Comparison of ENCODE assay signal across 26 cellular contexts in genomic region chr2:115105966-115106365, GRCh38.
DNase-seq lines count a peak whose midpoint lies in the region; TF ChIP-seq lines count a peak whose summit lies in the region.
"Had no signal": no experiment of that assay in that cellular context is flagged by ENCODE, and none has a peak within 500 bp of the region (broad histone marks: within the 10 kb centered on the region; RNA-seq: fewer than 3 reads in every experiment).

No MANE protein-coding gene starts in this region.

- TF ChIP-seq RAD21 in neural cell (conservative IDR thresholded peaks at IDR 0.05): no peak

- TF ChIP-seq EP300 in neural cell (conservative IDR thresholded peaks at IDR 0.05; ENCODE audit: poor library complexity, severe bottlenecking): peak; percentile 94

- no peak overlapping the region for H3K27ac ChIP-seq in neural cell (ENCODE audit: low read length)
- H3K27ac ChIP-seq: 22Rv1; A549; BLaER1; BLaER1 treated with 17β-estradiol and CSF1 and Interleukin-3, amounts not matched to agents 10 nM and 100 nM; C4-2B had no signal

- no peak for TF ChIP-seq CTCF in neural cell (IDR thresholded peaks at IDR 0.05; ENCODE audit: poor library complexity, severe bottlenecking)

- no peak overlapping the region for H3K9ac ChIP-seq in neural cell (ENCODE audit: low read length)
- H3K9ac ChIP-seq: BLaER1; BLaER1 treated with 17β-estradiol and CSF1 and Interleukin-3, amounts not matched to agents 10 nM and 100 nM had no signal

- H3K79me2 ChIP-seq in neural cell (replicated peaks; ENCODE audit: insufficient read depth, low read length): no peaks in the 10 kb centered on the region

- no peaks in the 10 kb centered on the region for H3K9me3 ChIP-seq in neural cell (ENCODE audit: low read length)
- H3K9me3 ChIP-seq: A549, BE2C, BLaER1, Caco-2 had no signal

- H3K27me3 ChIP-seq in neural cell (ENCODE audit: insufficient read depth, low read depth, low read length): no peaks in the 10 kb centered on the region
- H3K27me3 ChIP-seq: BE2C; BLaER1; BLaER1 treated with 17β-estradiol and CSF1 and Interleukin-3, amounts not matched to agents 10 nM and 100 nM had no signal

- H4K20me1 ChIP-seq in neural cell (ENCODE audit: insufficient read depth): no peaks in the 10 kb centered on the region
- H4K20me1 ChIP-seq: BLaER1; BLaER1 treated with 17β-estradiol and CSF1 and Interleukin-3, amounts not matched to agents 10 nM and 100 nM had no signal

- no peaks in the 10 kb centered on the region for H3K36me3 ChIP-seq in neural cell (ENCODE audit: insufficient read depth, low read length)
- H3K36me3 ChIP-seq: BE2C; BLaER1; BLaER1 treated with 17β-estradiol and CSF1 and Interleukin-3, amounts not matched to agents 10 nM and 100 nM had no signal

- H3K4me2 ChIP-seq in neural cell (ENCODE audit: low read length): no peak overlapping the region
- H3K4me2 ChIP-seq: A549; BLaER1; BLaER1 treated with 17β-estradiol and CSF1 and Interleukin-3, amounts not matched to agents 10 nM and 100 nM had no signal

- no peaks in the 10 kb centered on the region for H3K9me2 ChIP-seq in neural cell (ENCODE audit: insufficient read depth, low read length)

- no peak overlapping the region for H3K4me3 ChIP-seq in neural cell (ENCODE audit: low read length)
- H3K4me3 ChIP-seq: A549; BLaER1; BLaER1 treated with 17β-estradiol and CSF1 and Interleukin-3, amounts not matched to agents 10 nM and 100 nM had no signal

- no peaks in the 10 kb centered on the region for H3F3A ChIP-seq in neural cell (ENCODE audit: insufficient read depth, low read length, poor library complexity, severe bottlenecking)

- no peak overlapping the region for H2AFZ ChIP-seq in neural cell (ENCODE audit: low read depth, low read length)

- DNase-seq in cerebellar nuclear complex (lab: John Stamatoyannopoulos, UW): no peak
- DNase-seq: 8988T; ACHN; AML-193; BE2C; C1 segment of cervical spinal cord; Caco-2; Calu3; CD4-positive, alpha-beta memory T cell; CD4-positive, alpha-beta T cell; CD4-positive, CD25-positive, alpha-beta regulatory T cell; CD8-positive, alpha-beta memory T cell; CD8-positive, alpha-beta T cell; COR-L47; DMS 273 treated with DMSO at 0.1 percent for 48 hours; DMS153; DMS79; DMS79 treated with DMSO at 0.1 percent for 48 hours; DND-41; EL had no signal

TF ChIP-seq in neural cell, 6 proteins besides CTCF, POLR2A, EP300 and RAD21:
- TF ChIP-seq POLR2AphosphoS5 (IDR thresholded peaks at IDR 0.05) (peak; percentile 85), EZH2 (IDR thresholded peaks at IDR 0.05; ENCODE audit: borderline replicate concordance, insufficient read depth, low read length, poor library complexity, severe bottlenecking) (no peak), SMC3 (conservative IDR thresholded peaks at IDR 0.05; ENCODE audit: poor library complexity) (no peak)
TF ChIP-seq in neural cell: peak in this region for 1.
